In genomic region chr19:53668804-53669203, GRCh38 we compare ENCODE assay signal across 6 cellular contexts. TPM values are rescaled to one million over a fixed set of nuclear protein-coding genes. Genes with fewer than 3 reads are reported as not detected.
"Had no signal": no experiment of that assay in that cellular context is flagged by ENCODE, and none has a peak within 500 bp of the region (broad histone marks: within the 10 kb centered on the region; RNA-seq: fewer than 3 reads in every experiment).

No MANE protein-coding gene starts in this region.

RNA-seq across cellular contexts. Expression of gene DPRX, which starts 37.0 kb away (rescaled TPM):
- total RNA-seq: M059J, PC-3, Peyer's patch, Right ventricle myocardium superior, SJSA1 had no signal
- polyA plus RNA-seq: SK-N-SH had no signal
